12 cellular contexts compared by ENCODE assay signal in the genomic region with DNA sequence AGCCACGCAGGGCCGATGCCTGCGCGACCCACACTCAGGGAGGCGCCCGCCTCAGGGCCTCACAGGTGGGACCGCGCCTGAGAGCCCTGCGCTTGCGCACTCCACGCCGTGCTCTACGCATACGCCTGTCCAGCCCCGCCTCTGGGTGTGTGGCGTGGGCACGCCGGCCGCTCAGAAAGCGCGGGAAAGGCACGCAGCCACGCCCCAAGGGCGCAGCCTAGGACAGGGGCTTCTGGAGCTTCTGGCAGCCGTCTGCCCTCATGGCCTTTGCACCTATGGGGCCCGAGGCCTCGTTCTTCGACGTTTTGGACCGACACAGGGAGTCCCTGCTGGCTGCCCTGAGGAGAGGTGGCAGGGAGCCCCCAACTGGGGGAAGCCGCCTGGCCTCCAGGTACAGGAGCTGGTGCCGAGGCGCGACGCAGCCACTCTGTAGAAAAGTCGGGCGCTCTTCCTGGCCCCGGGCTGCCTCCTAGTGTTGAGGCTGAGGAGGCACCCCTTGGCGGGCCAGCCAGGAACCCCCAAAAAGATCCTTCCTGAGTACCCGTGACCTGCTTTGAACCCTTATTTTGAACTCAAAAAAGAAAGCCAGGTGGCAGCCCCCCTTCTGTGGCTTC.
DNase-seq lines count a peak whose midpoint lies in the region; ATAC-seq and TF ChIP-seq lines count a peak whose summit lies in the region.
"Had no signal": no experiment of that assay in that cellular context is flagged by ENCODE, and none has a peak within 500 bp of the region (broad histone marks: within the 10 kb centered on the region; RNA-seq: fewer than 3 reads in every experiment).

A gene with protein sequence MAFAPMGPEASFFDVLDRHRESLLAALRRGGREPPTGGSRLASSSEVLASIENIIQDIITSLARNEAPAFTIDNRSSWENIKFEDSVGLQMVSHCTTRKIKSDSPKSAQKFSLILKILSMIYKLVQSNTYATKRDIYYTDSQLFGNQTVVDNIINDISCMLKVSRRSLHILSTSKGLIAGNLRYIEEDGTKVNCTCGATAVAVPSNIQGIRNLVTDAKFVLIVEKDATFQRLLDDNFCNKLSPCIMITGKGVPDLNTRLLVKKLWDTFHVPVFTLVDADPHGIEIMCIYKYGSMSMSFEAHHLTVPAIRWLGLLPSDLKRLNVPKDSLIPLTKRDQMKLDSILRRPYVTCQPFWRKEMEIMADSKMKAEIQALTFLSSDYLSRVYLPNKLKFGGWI (plus strand): TSS at position 196 of the 614 bp plus-strand sequence. CDS start 65 bp downstream, at position 261.

- H3K9me2 ChIP-seq in OCI-LY1 (ENCODE audit: low read depth, low read length): no peaks in the 10 kb centered on the region

- peaks cover 11% of the 10 kb centered on the region; the same call in 1 of the 2 replicates for H3F3A ChIP-seq in OCI-LY1 (ENCODE audit: insufficient read depth, low read length)

- peak; percentile 96 for TF ChIP-seq CTCF in OCI-LY1 (IDR thresholded peaks at IDR 0.05; ENCODE audit: low read length)

- no peak within 1 kb of the TSS for H2AFZ ChIP-seq in OCI-LY1 (ENCODE audit: low read length)

- DNase-seq in NCI-H2227 (lab: John Stamatoyannopoulos, UW; ENCODE audit: unreplicated experiment) (peak; percentile 62), NCI-H2227 treated with DMSO at 0.1 percent for 48 hours (lab: John Stamatoyannopoulos, UW) (no peak), germinal center (ENCODE audit: low spot score) (peak; percentile 28), retina (peak; percentile 36), 8988T (no peak), T1000 (lab: John Stamatoyannopoulos, UW) (no peak)
- DNase-seq: activated naive CD4-positive, alpha-beta T cell treated with anti-CD3 and anti-CD28 coated beads, Interleukin-2, amount 10 ng/mL, durations not matched to agents 7 days and 5 days; IMR-90; NCI-H2171 treated with DMSO at 0.1 percent for 48 hours; RPMI8226 had no signal

- H3K36me3 ChIP-seq in OCI-LY1 (ENCODE audit: insufficient read depth, low read length): no peaks in the 10 kb centered on the region

- H3K4me2 ChIP-seq in OCI-LY1 (ENCODE audit: low read length): peak within 1 kb of the TSS; percentile 69; the same call in 1 of the 2 replicates

- H4K20me1 ChIP-seq in OCI-LY1 (ENCODE audit: insufficient read depth, low read length): no peaks in the 10 kb centered on the region

- no peaks in the 10 kb centered on the region for H3K79me2 ChIP-seq in OCI-LY1 (ENCODE audit: insufficient read depth, low read length)

- H3K9me3 ChIP-seq in OCI-LY1 (ENCODE audit: low read length): no peaks in the 10 kb centered on the region

- no peak for ATAC-seq in GM19463 (IDR thresholded peaks at IDR 0.05; ENCODE audit: unreplicated experiment)

- peak within 1 kb of the TSS; percentile 100 for H3K27ac ChIP-seq in OCI-LY1 (ENCODE audit: low read depth, low read length, poor library complexity, severe bottlenecking)

- H3K27me3 ChIP-seq in OCI-LY1 (ENCODE audit: insufficient read depth, low read length): no peaks in the 10 kb centered on the region

- peak within 1 kb of the TSS; percentile 76; the same call in 1 of the 2 replicates for H3K9ac ChIP-seq in OCI-LY1 (ENCODE audit: low read length)

- H3K4me3 ChIP-seq in OCI-LY1 (ENCODE audit: low read depth, low read length, poor library complexity, severe bottlenecking): no peak within 1 kb of the TSS

- peaks cover 78% of the 10 kb centered on the region for H3K4me1 ChIP-seq in OCI-LY1 (ENCODE audit: insufficient read depth, low read length, severe bottlenecking)

Comparison
In these comparisons a context has a peak if more than half of its experiments do, and no peak if none do; other contexts are left out.
1. DNase-seq: peak in NCI-H2227 (single experiment), germinal center (single experiment) and retina (single experiment); none in NCI-H2227 treated with DMSO at 0.1 percent for 48 hours (single experiment), 8988T (single experiment) and T1000 (single experiment).